36 cellular contexts compared by ENCODE assay signal in the genomic region with DNA sequence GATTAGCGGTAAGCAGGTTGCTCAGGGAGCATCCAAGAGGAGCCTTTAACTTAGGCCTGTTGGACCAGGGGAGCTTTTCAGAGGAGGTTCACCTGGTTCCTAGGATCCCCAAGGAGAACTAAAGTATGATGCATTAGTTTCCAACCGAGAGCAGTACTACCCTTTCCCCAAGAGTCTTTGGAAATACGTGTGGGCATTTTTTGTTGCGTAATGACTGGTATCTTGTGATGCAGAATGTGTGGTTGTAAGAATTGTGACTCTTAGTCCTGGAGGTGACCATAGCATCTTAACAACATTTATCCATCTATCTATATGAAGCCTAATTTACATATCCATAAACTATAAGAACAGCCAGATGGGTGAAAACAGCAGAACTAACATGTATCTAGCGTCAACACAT. TPM values are rescaled to one million over a fixed set of nuclear protein-coding genes. Genes with fewer than 3 reads are reported as not detected.
"Had no signal": no experiment of that assay in that cellular context is flagged by ENCODE, and none has a peak within 500 bp of the region (broad histone marks: within the 10 kb centered on the region; RNA-seq: fewer than 3 reads in every experiment).

No MANE protein-coding gene starts in this region.

- H3K4me3 ChIP-seq: colonic mucosa, gastrocnemius medialis, left lung, mucosa of descending colon, neural progenitor cell, smooth muscle cell, testis, tibial artery had no signal

- DNase-seq: colonic mucosa; effector CD8-positive, alpha-beta T cell; endodermal cell; foreskin fibroblast; gastrocnemius medialis; head of caudate nucleus; hippocampal formation; left cardiac atrium; left lung; mesenchymal stem cell; mucosa of descending colon; naive B cell; stimulated activated CD4-positive, alpha-beta T cell treated with anti-CD3 and anti-CD28 coated beads, Interleukin-12 subunit alpha, Interleukin-12 subunit beta, amount 100 ng/mL, for 4 hours; stimulated activated CD4-positive, alpha-beta T cell treated with anti-CD3 and anti-CD28 coated beads, Interleukin-1b, Interleukin-23, amount 100 ng/mL, for 48 hours; stimulated activated CD4-positive, alpha-beta T cell treated with anti-CD3 and anti-CD28 coated beads, Interleukin-4, amount 100 ng/mL, for 1 hour; stimulated activated CD8-positive, alpha-beta memory T cell treated with anti-CD3 and anti-CD28 coated beads, Interleukin-4, amount 100 ng/mL, for 48 hours; stimulated activated naive CD4-positive, alpha-beta T cell; substantia nigra; testis; tibial artery had no signal

- H3K9me3 ChIP-seq: colonic mucosa, gastrocnemius medialis, left lung, mucosa of descending colon, testis, tibial artery had no signal

- H3K4me3 Mint-ChIP-seq: dendritic cell treated with granulocyte-macrophage colony-stimulating factor and Interleukin-4, amounts not matched to agents 40 ng/mL and 50 ng/mL, for 4 days; endodermal cell; mesothelial cell of epicardium; naive B cell; nephron; neural progenitor cell; type B pancreatic cell had no signal

- FAIRE-seq: urothelium cell line had no signal

- H3K27me3 Mint-ChIP-seq: dendritic cell treated with granulocyte-macrophage colony-stimulating factor and Interleukin-4, amounts not matched to agents 40 ng/mL and 50 ng/mL, for 4 days; progenitor cell of endocrine pancreas had no signal

- ATAC-seq: esophagus mucosa, gastrocnemius medialis, left cardiac atrium, left lung, mucosa of descending colon, sciatic nerve had no signal

- H3K27me3 ChIP-seq: colonic mucosa, gastrocnemius medialis, left lung, neural progenitor cell, testis, tibial artery had no signal

- H3K4me1 Mint-ChIP-seq: mesothelial cell of epicardium, naive B cell, nephron, neural progenitor cell had no signal

- H3K79me2 ChIP-seq: parathyroid adenoma had no signal

- H3K36me3 ChIP-seq: colonic mucosa, gastrocnemius medialis, left lung, neural progenitor cell, tibial artery had no signal

- H3K27ac Mint-ChIP-seq: dendritic cell treated with granulocyte-macrophage colony-stimulating factor and Interleukin-4, amounts not matched to agents 40 ng/mL and 50 ng/mL, for 4 days; endodermal cell; mesothelial cell of epicardium; naive B cell; nephron; neural progenitor cell; progenitor cell of endocrine pancreas; type B pancreatic cell had no signal

- H3K9ac ChIP-seq: neural progenitor cell, parathyroid adenoma had no signal

- H3K4me2 ChIP-seq: neural progenitor cell, smooth muscle cell had no signal

- H3K36me3 Mint-ChIP-seq: mesothelial cell of epicardium, naive B cell, neural progenitor cell, type B pancreatic cell had no signal

- H3K27ac ChIP-seq: colonic mucosa, epithelial cell of prostate, gastrocnemius medialis, left lung, neural progenitor cell, parathyroid adenoma, testis, tibial artery had no signal

- H3K4me1 ChIP-seq: colonic mucosa, gastrocnemius medialis, left lung, neural progenitor cell, parathyroid adenoma, testis, tibial artery had no signal

- H2AFZ ChIP-seq: neural progenitor cell, parathyroid adenoma had no signal

- H3K9me3 Mint-ChIP-seq: dendritic cell treated with granulocyte-macrophage colony-stimulating factor and Interleukin-4, amounts not matched to agents 40 ng/mL and 50 ng/mL, for 4 days; endodermal cell; mesothelial cell of epicardium; naive B cell; neural progenitor cell; type B pancreatic cell had no signal

RNA-seq across cellular contexts. Expression of a gene that starts 11.0 kb away (rescaled TPM):
- total RNA-seq: esophagus mucosa, gastrocnemius medialis, glomerular endothelial cell, lower leg skin, lung microvascular endothelial cell, mesothelial cell of epicardium, osteoblast, sciatic nerve, smooth muscle cell had no signal
- polyA plus RNA-seq: smooth muscle cell had no signal
